In genomic region chr6:41476407-41476806, GRCh38 we compare ENCODE assay signal across 29 cellular contexts.
"Had no signal": no experiment of that assay in that cellular context is flagged by ENCODE, and none has a peak within 500 bp of the region (broad histone marks: within the 10 kb centered on the region; RNA-seq: fewer than 3 reads in every experiment).

No MANE protein-coding gene starts in this region.

- H3K4me1 Mint-ChIP-seq: activated CD4-positive, alpha-beta memory T cell treated with anti-CD3 and anti-CD28 coated beads, Interleukin-2, amount 10 ng/mL, durations not matched to agents 7 days and 5 days; activated CD4-positive, alpha-beta T cell treated with anti-CD3 and anti-CD28 coated beads, Interleukin-2, amount 10 ng/mL, durations not matched to agents 7 days and 5 days; activated T-helper 17 cell treated with anti-CD3 and anti-CD28 coated beads, Interleukin-2, amount 50 U/mL, for 72 hours had no signal

- H3K9me3 ChIP-seq: heart left ventricle had no signal

- H3K36me3 ChIP-seq: brain microvascular endothelial cell, heart left ventricle had no signal

- H3K36me3 Mint-ChIP-seq: activated naive CD8-positive, alpha-beta T cell had no signal

- H3K27ac ChIP-seq: brain microvascular endothelial cell, coronary artery, dorsolateral prefrontal cortex, heart left ventricle had no signal

- H3K27ac Mint-ChIP-seq: activated CD4-positive, alpha-beta memory T cell treated with anti-CD3 and anti-CD28 coated beads, Interleukin-2, amount 10 ng/mL, durations not matched to agents 7 days and 5 days; activated CD4-positive, alpha-beta T cell treated with anti-CD3 and anti-CD28 coated beads, Interleukin-2, amount 10 ng/mL, durations not matched to agents 7 days and 5 days; activated naive CD8-positive, alpha-beta T cell; activated T-helper 17 cell treated with anti-CD3 and anti-CD28 coated beads, Interleukin-2, amount 50 U/mL, for 72 hours; dendritic cell treated with granulocyte-macrophage colony-stimulating factor and Interleukin-4, amounts not matched to agents 40 ng/mL and 50 ng/mL, for 4 days; endodermal cell had no signal

- H3K4me3 ChIP-seq: coronary artery, dorsolateral prefrontal cortex, heart left ventricle had no signal

- DNase-seq: activated CD4-positive, alpha-beta memory T cell treated with anti-CD3 and anti-CD28 coated beads, Interleukin-2, amount 10 ng/mL, durations not matched to agents 7 days and 5 days; activated CD4-positive, alpha-beta T cell treated with anti-CD3 and anti-CD28 coated beads for 1 hour; activated CD4-positive, alpha-beta T cell treated with anti-CD3 and anti-CD28 coated beads for 4 hours; activated CD4-positive, alpha-beta T cell treated with anti-CD3 and anti-CD28 coated beads, Interleukin-2, amount 10 ng/mL, durations not matched to agents 7 days and 5 days; activated CD4-positive, alpha-beta T cell treated with anti-CD3 and anti-CD28 coated beads, Interleukin-2, amount 50 U/mL, for 4 hours; activated CD4-positive, CD25-positive, alpha-beta regulatory T cell; activated effector memory CD4-positive, alpha-beta T cell treated with Interleukin-2 at 50 U/mL for 16 hours; activated gamma-delta T cell treated with Interleukin-2 at 50 U/mL for 16 hours; activated naive CD4-positive, alpha-beta T cell treated with anti-CD3 and anti-CD28 coated beads, Interleukin-2, amount 50 U/mL, for 16 hours; activated naive CD4-positive, alpha-beta T cell treated with Interleukin-2 at 50 U/mL for 16 hours; activated T-cell treated with anti-CD3 and anti-CD28 coated beads, Interleukin-2, amount 50 U/mL, for 4 hours; amniotic stem cell; anterior cingulate cortex; brain microvascular endothelial cell; dorsolateral prefrontal cortex; effector memory CD4-positive, alpha-beta T cell; endodermal cell; foreskin fibroblast; heart left ventricle; T-helper 2 cell had no signal

- H3K9me3 Mint-ChIP-seq: activated CD4-positive, alpha-beta memory T cell treated with anti-CD3 and anti-CD28 coated beads, Interleukin-2, amount 10 ng/mL, durations not matched to agents 7 days and 5 days; activated CD4-positive, alpha-beta T cell treated with anti-CD3 and anti-CD28 coated beads, Interleukin-2, amount 10 ng/mL, durations not matched to agents 7 days and 5 days; activated T-cell treated with anti-CD3 and anti-CD28 coated beads, Interleukin-2, amount 50 U/mL, for 4 hours; activated T-helper 17 cell treated with anti-CD3 and anti-CD28 coated beads, Interleukin-2, amount 50 U/mL, for 72 hours; central memory CD8-positive, alpha-beta T cell; dendritic cell treated with granulocyte-macrophage colony-stimulating factor and Interleukin-4, amounts not matched to agents 40 ng/mL and 50 ng/mL, for 4 days; endodermal cell had no signal

- FAIRE-seq: astrocyte, bronchial epithelial cell, frontal cortex had no signal

- ATAC-seq: activated T-cell treated with anti-CD3 and anti-CD28 coated beads, Interleukin-2, amount 50 U/mL, for 4 hours; activated T-helper 17 cell treated with anti-CD3 and anti-CD28 coated beads, Interleukin-2, amount 50 U/mL, for 72 hours; esophagus mucosa; heart left ventricle had no signal

- H3K4me3 Mint-ChIP-seq: activated CD4-positive, alpha-beta memory T cell treated with anti-CD3 and anti-CD28 coated beads, Interleukin-2, amount 10 ng/mL, durations not matched to agents 7 days and 5 days; activated CD4-positive, alpha-beta T cell treated with anti-CD3 and anti-CD28 coated beads, Interleukin-2, amount 10 ng/mL, durations not matched to agents 7 days and 5 days; activated naive CD8-positive, alpha-beta T cell; activated T-cell treated with anti-CD3 and anti-CD28 coated beads, Interleukin-2, amount 50 U/mL, for 4 hours; activated T-helper 17 cell treated with anti-CD3 and anti-CD28 coated beads, Interleukin-2, amount 50 U/mL, for 72 hours; central memory CD8-positive, alpha-beta T cell; dendritic cell treated with granulocyte-macrophage colony-stimulating factor and Interleukin-4, amounts not matched to agents 40 ng/mL and 50 ng/mL, for 4 days; endodermal cell had no signal
